Comparison of ENCODE assay signal across 8 cellular contexts in the genomic region with DNA sequence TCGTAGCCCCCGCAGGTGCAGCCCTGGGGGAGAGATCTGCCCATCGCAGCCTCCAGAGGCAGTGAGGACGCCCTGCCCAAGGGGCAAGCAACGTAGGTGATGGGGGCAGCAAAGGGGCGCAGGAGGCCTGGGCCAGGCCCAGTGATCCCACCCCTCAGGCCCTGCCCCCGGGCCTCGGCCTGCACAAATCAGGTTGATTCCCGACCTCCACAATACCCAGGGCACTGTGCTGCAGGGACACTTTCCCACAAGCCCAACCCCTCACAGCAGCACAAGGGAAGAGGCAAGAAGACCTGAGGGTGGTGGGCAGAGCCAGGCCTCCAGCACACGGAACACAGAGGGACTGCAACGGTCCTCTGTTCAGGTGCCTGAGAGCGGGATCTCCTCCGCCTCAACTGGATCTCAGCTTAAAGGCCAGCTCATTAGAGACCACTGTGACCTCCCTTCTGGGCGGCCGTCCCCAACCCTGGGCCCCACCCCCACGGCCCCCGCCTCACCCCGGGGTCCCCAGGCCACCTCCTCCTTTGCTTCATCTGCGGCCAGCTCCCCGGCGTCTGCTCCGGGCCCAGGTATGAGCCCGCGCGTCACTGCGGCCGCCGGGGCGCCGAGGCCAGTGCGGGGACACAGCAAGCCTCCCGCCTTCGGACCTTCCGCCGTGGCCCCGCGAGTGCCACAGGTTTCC. TPM values are rescaled to one million over a fixed set of nuclear protein-coding genes. Genes with fewer than 3 reads are reported as not detected.
A peak's percentile ranks its signal among the peaks of the same experiment; 100 is the strongest.
DNase-seq lines count a peak whose midpoint lies in the region; ATAC-seq and TF ChIP-seq lines count a peak whose summit lies in the region.

No MANE protein-coding gene starts in this region.

- H3K36me3 ChIP-seq in PC-3 (ENCODE audit: low read depth, low read length) = peaks cover 22% of the 10 kb centered on the region; the same call in 1 of the 2 replicates
- no peaks in the 10 kb centered on the region for H3K36me3 ChIP-seq in mucosa of descending colon (ENCODE audit: low read depth)

- CTCF ChIA-PET in PC-3 (lab: Charles Lee) = interaction anchor here (0.6 to 1.6 kb wide), 3 partner anchors 20 to 91 kb away, joined by 3 to 7 read pairs (median 4); no protein-coding TSS in a partner anchor

- H3K4me3 Mint-ChIP-seq in dendritic cell treated with granulocyte-macrophage colony-stimulating factor and Interleukin-4, amounts not matched to agents 40 ng/mL and 50 ng/mL, for 4 days = peak overlapping the region; percentile 92

- H2AFZ ChIP-seq in PC-3 (ENCODE audit: low read length) = peak overlapping the region; percentile 85

- H3K9me3 ChIP-seq in PC-3 (ENCODE audit: low read length) = no peaks in the 10 kb centered on the region
- no peaks in the 10 kb centered on the region for H3K9me3 ChIP-seq in mucosa of descending colon

- peak overlapping the region; percentile 96 for H3K27ac Mint-ChIP-seq in dendritic cell treated with granulocyte-macrophage colony-stimulating factor and Interleukin-4, amounts not matched to agents 40 ng/mL and 50 ng/mL, for 4 days

- ATAC-seq in HG02623 (IDR thresholded peaks at IDR 0.05; ENCODE audit: unreplicated experiment) = peak; percentile 3
- ATAC-seq in PC-3 = peak; percentile 16
- peak; percentile 19 for ATAC-seq in mucosa of descending colon

- TF ChIP-seq CTCF in PC-3 (conservative IDR thresholded peaks at IDR 0.05; ENCODE audit: low read depth, low read length) (no peak), mucosa of descending colon (IDR thresholded peaks at IDR 0.05) (no peak)

- peak; percentile 15 for DNase-seq in NCI-H748 (lab: John Stamatoyannopoulos, UW; ENCODE audit: unreplicated experiment)
- no peak for DNase-seq in NCI-H748 treated with DMSO at 0.1 percent for 48 hours (lab: John Stamatoyannopoulos, UW)
- DNase-seq in PC-3 = peak; percentile 44
- DNase-seq in mucosa of descending colon = peak in 2 of 3 donors; percentile 48 to 63
- no peak for DNase-seq in mucosa of gallbladder (ENCODE audit: low spot score)
- DNase-seq in epidermal melanocyte (ENCODE audit: insufficient read length, low spot score) = no peak

- H3K27me3 ChIP-seq in PC-3 (ENCODE audit: low read length) = no peaks in the 10 kb centered on the region

- H3K79me2 ChIP-seq in PC-3 (ENCODE audit: low read length) = peaks cover 77% of the 10 kb centered on the region

- peaks cover 31% of the 10 kb centered on the region for H3K4me1 ChIP-seq in PC-3 (ENCODE audit: insufficient read depth, low read length)
- H3K4me1 ChIP-seq in mucosa of descending colon (ENCODE audit: low read depth) = peaks cover 34% of the 10 kb centered on the region

- peak overlapping the region; percentile 93 for H3K4me2 ChIP-seq in PC-3 (ENCODE audit: low read length)

- POLR2A ChIA-PET in PC-3 (lab: Charles Lee; ENCODE audit: unreplicated experiment) = interaction anchor here (0.6 kb wide), 2 partner anchors 12 to 77 kb away, joined by 4 to 7 read pairs; no protein-coding TSS in a partner anchor

- peak overlapping the region; percentile 96 for H3K9ac ChIP-seq in PC-3 (ENCODE audit: low read length)

- peak overlapping the region; percentile 80 for H3K4me3 ChIP-seq in PC-3 (ENCODE audit: low read length)
- H3K4me3 ChIP-seq in mucosa of descending colon = peak overlapping the region; percentile 100

- H3K4me1 Mint-ChIP-seq in dendritic cell treated with granulocyte-macrophage colony-stimulating factor and Interleukin-4, amounts not matched to agents 40 ng/mL and 50 ng/mL, for 4 days (ENCODE audit: low read depth) = peaks cover 56% of the 10 kb centered on the region

- peak overlapping the region; percentile 31 for H3K27ac ChIP-seq in PC-3 (ENCODE audit: low read length)

- H3F3A ChIP-seq in PC-3 (ENCODE audit: low read length, unreplicated experiment) = no peaks in the 10 kb centered on the region

- no peaks in the 10 kb centered on the region for H3K9me3 Mint-ChIP-seq in dendritic cell treated with granulocyte-macrophage colony-stimulating factor and Interleukin-4, amounts not matched to agents 40 ng/mL and 50 ng/mL, for 4 days

- H4K20me1 ChIP-seq in PC-3 (ENCODE audit: low read length) = peaks cover 38% of the 10 kb centered on the region

- no peaks in the 10 kb centered on the region for H3K9me2 ChIP-seq in PC-3 (replicated peaks; ENCODE audit: low read length)

- H3K36me3 Mint-ChIP-seq in dendritic cell treated with granulocyte-macrophage colony-stimulating factor and Interleukin-4, amounts not matched to agents 40 ng/mL and 50 ng/mL, for 4 days (ENCODE audit: low read depth) = peaks cover 37% of the 10 kb centered on the region

- intact Hi-C loops in PC-3 (cut with micrococcal nuclease) = loop anchor here (1.0 to 10.0 kb wide), 4 partner anchors 21 to 317 kb away; a partner anchor contains a TSS
- intact Hi-C loops in dendritic cell treated with granulocyte-macrophage colony-stimulating factor and Interleukin-4, amounts not matched to agents 40 ng/mL and 50 ng/mL, for 4 days (cut with micrococcal nuclease) = loop anchor here (1.0 to 2.0 kb wide), 2 partner anchors 27 to 84 kb away; a partner anchor contains a TSS
- intact Hi-C loops in mucosa of descending colon (cut with DNase I, micrococcal nuclease) = no loop called here

- TSS peak; percentile 15 for BruUV-seq in PC-3 (replicated peaks; lab: Mats Ljungman, UMichigan)

- peaks cover 5% of the 10 kb centered on the region for H3K27me3 Mint-ChIP-seq in dendritic cell treated with granulocyte-macrophage colony-stimulating factor and Interleukin-4, amounts not matched to agents 40 ng/mL and 50 ng/mL, for 4 days

RNA-seq across cellular contexts. Expression of a gene that starts 0.8 kb away (rescaled TPM):
- 685 and 688 TPM in 2 replicates for total RNA-seq in PC-3 (2014; rRNA removed)
- total RNA-seq in mucosa of descending colon = 100 to 1,000 TPM; 339 to 490 (median 479) TPM
- 419 TPM for total RNA-seq in mucosa of gallbladder

RNA-seq across cellular contexts. Expression of a gene that starts 21.4 kb away (rescaled TPM):
- total RNA-seq in PC-3 (2014; rRNA removed) = 63.3 and 93.0 TPM in 2 replicates
- total RNA-seq in mucosa of descending colon = 10 to 100 TPM; 10.6 to 15.7 (median 13.9) TPM
- total RNA-seq in mucosa of gallbladder = 22.4 TPM

RNA-seq across cellular contexts. Expression of a gene that starts 27.4 kb away (rescaled TPM):
- 343 and 375 TPM in 2 replicates for total RNA-seq in PC-3 (2014; rRNA removed)
- 10 to 100 TPM; 24.3 to 42.1 (median 37.3) TPM for total RNA-seq in mucosa of descending colon
- total RNA-seq in mucosa of gallbladder = 56.1 TPM

RNA-seq across cellular contexts. Expression of a gene that starts 58.4 kb away (rescaled TPM):
- total RNA-seq in PC-3 (2014; rRNA removed) = 996 and 1,117 TPM in 2 replicates
- 100 to 1,000 TPM; 165 to 182 (median 178) TPM for total RNA-seq in mucosa of descending colon
- 235 TPM for total RNA-seq in mucosa of gallbladder

Comparison
In these comparisons a context has a peak if more than half of its experiments do, and no peak if none do; other contexts are left out.
1. DNase-seq: peak in NCI-H748 (single experiment), PC-3 (single experiment) and mucosa of descending colon (2 of 3); none in NCI-H748 treated with DMSO at 0.1 percent for 48 hours (single experiment), mucosa of gallbladder (single experiment) and epidermal melanocyte (single experiment).
2. intact Hi-C loops: an anchor here in PC-3 (1.0 to 10.0 kb wide) and dendritic cell treated with granulocyte-macrophage colony-stimulating factor and Interleukin-4, amounts not matched to agents 40 ng/mL and 50 ng/mL, for 4 days (1.0 to 2.0 kb wide); none called in mucosa of descending colon.
3. Peak in every context shown above with its lines, with median percentiles within 50 percentile points of each other: ATAC-seq.